9 cellular contexts compared by ENCODE assay signal in the genomic region with DNA sequence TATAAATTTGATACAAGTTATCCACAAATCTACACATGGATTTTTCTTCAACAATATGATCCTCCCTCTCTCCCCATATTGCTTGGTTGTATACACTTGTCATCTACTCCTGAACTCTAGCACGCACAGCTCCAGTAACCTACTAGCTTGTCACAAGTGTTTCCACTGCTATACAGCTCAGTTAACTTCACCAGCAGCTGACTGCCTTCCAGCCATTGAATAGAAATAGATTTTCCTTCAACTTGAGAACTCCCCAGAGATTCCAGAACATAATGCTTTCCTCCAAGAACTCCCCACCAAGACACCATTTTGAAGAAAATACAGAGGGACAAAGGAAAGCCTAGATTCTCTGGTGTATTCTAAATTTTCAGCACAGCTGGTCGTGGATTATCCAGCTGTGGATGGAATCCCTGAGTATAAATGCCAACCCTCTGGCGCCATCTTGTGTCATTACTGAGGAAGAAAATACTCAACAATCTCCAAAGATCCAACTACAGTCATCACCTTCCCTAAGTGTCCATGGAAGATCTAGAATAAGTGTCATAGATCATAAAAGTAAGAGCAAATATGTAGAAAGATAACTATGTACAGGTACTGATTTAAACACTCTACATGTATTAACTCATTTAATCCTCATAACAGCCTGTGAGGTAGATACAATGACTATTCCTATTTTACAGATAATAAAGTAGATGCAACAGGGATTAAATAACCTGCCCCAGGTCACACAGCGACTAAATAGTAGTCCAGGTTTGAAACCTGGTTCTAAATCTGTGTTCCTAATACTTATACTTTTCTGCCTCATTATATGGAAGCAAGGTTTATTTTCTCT.
DNase-seq lines count a peak whose midpoint lies in the region; ATAC-seq, FAIRE-seq and TF ChIP-seq lines count a peak whose summit lies in the region.
"Had no signal": no experiment of that assay in that cellular context is flagged by ENCODE, and none has a peak within 500 bp of the region (broad histone marks: within the 10 kb centered on the region; RNA-seq: fewer than 3 reads in every experiment).

No MANE protein-coding gene starts in this region.

- no peak overlapping the region for H2AFZ ChIP-seq in HCT116 (ENCODE audit: low read depth, low read length, poor library complexity, severe bottlenecking)

- peak; percentile 63 for DNase-seq in COR-L47 (lab: John Stamatoyannopoulos, UW)
- DNase-seq in HCT116 (ENCODE audit: low read depth, low spot score), result no peak
- peak; percentile 13 for DNase-seq in NCI-H524 treated with DMSO at 0.1 percent for 48 hours (lab: John Stamatoyannopoulos, UW)
- no peak for DNase-seq in breast epithelium (ENCODE audit: low spot score in 2 of 2)
- DNase-seq in thoracic aorta (ENCODE audit: low spot score), result no peak
- DNase-seq in NK-92 treated with Interleukin-12 subunit alpha and Interleukin-12 subunit beta, amount 100 ng/mL, for 24 hours (lab: John Stamatoyannopoulos, UW), result no peak
- DNase-seq: naive B cell had no signal

- no peak for ATAC-seq in HCT116
- no peak for ATAC-seq in thoracic aorta (ENCODE audit: insufficient number of reproducible peaks, low FRiP score, low read depth)
- no peak for ATAC-seq in GM18858 (IDR thresholded peaks at IDR 0.05; ENCODE audit: unreplicated experiment)

- CTCF ChIA-PET in HCT116 (lab: Charles Lee), result interaction anchor here (0.6 to 1.6 kb wide), 2 partner anchors 136 to 344 kb away, joined by 3 to 5 read pairs; no protein-coding TSS in a partner anchor

- H3K9me3 ChIP-seq in HCT116 (ENCODE audit: control insufficient read depth in 1 of 2, insufficient read depth in 1 of 2, low read depth in 1 of 2, low read length in 2 of 2) (peaks cover 0 to 31% of the 10 kb centered on the region in 2 experiments; a peak in 1 of 4 replicates), breast epithelium (no peaks in the 10 kb centered on the region), thoracic aorta (no peaks in the 10 kb centered on the region)

- intact Hi-C loops in HCT116 (cut with micrococcal nuclease), result loop anchor here (5.0 to 10.0 kb wide), 2 partner anchors 344 to 1011 kb away; no protein-coding TSS in a partner anchor
- intact Hi-C loops in breast epithelium (cut with DNase I; ENCODE audit: low total_unique reads), result no loop called here

- no peaks in the 10 kb centered on the region for H3K9me2 ChIP-seq in HCT116 (ENCODE audit: insufficient read depth)

- peak; percentile 32; the same call in 1 of the 2 replicates for TF ChIP-seq RAD21 in HCT116 (IDR thresholded peaks at IDR 0.05; ENCODE audit: low read depth)

- TF ChIP-seq CTCF in HCT116 (IDR thresholded peaks at IDR 0.05 in 2 of 3, conservative IDR thresholded peaks at IDR 0.05 in 1 of 3; ENCODE audit: borderline replicate concordance in 1 of 3, insufficient read depth in 1 of 3, low read depth in 2 of 3, low read length in 2 of 3) (peak in 2 of 3 experiments; percentile 31 to 49; a peak in 2 of 6 replicates), breast epithelium (IDR thresholded peaks at IDR 0.05) (peak; percentile 24 to 72 (median 61)), thoracic aorta (IDR thresholded peaks at IDR 0.05) (peak; percentile 43)

- no TSS peak for BruUV-seq in HCT116 (replicated peaks; lab: Mats Ljungman, UMichigan)

- no peaks in the 10 kb centered on the region for H4K20me1 ChIP-seq in HCT116 (ENCODE audit: insufficient read depth)

- H3K27ac ChIP-seq in HCT116 (ENCODE audit: low read depth, low read length) (no peak overlapping the region), breast epithelium (no peak overlapping the region), thoracic aorta (no peak overlapping the region)

- FAIRE-seq in islet of Langerhans (lab: Jason Lieb, UNC), result peak; percentile 86

- no peaks in the 10 kb centered on the region for H3K36me3 ChIP-seq in HCT116 (ENCODE audit: control insufficient read depth in 1 of 2, insufficient read depth in 2 of 2, low read length in 2 of 2)
- H3K36me3 ChIP-seq in breast epithelium, result no peaks in the 10 kb centered on the region
- no peaks in the 10 kb centered on the region for H3K36me3 ChIP-seq in thoracic aorta

- H3K79me2 ChIP-seq in HCT116 (ENCODE audit: insufficient read depth, low read length), result no peaks in the 10 kb centered on the region

- H3K4me2 ChIP-seq in HCT116 (ENCODE audit: low read length), result no peak overlapping the region

- H3K4me1 ChIP-seq in HCT116 (ENCODE audit: control insufficient read depth in 1 of 2, insufficient read depth in 2 of 2, low read length in 2 of 2) (no peaks in the 10 kb centered on the region), breast epithelium (no peaks in the 10 kb centered on the region), thoracic aorta (ENCODE audit: control insufficient read depth in 1 of 2, low read depth in 2 of 2) (no peaks in the 10 kb centered on the region)

- no peak overlapping the region for H3K9ac ChIP-seq in HCT116 (ENCODE audit: low read length)

- H3K4me3 ChIP-seq in HCT116 (replicated peaks in 1 of 2; ENCODE audit: low read depth in 1 of 2, low read length in 2 of 2) (no peak overlapping the region), breast epithelium (no peak overlapping the region), thoracic aorta (no peak overlapping the region)

- RAD21 ChIA-PET in HCT116 (lab: Charles Lee; ENCODE audit: low non-redundant PET in 1 of 2, low total read pairs in 2 of 2, uncharacterized antibody in 2 of 2, unreplicated experiment in 2 of 2), result no interaction called here

- H3K27me3 ChIP-seq in HCT116 (ENCODE audit: insufficient read depth, low read length) (no peaks in the 10 kb centered on the region), breast epithelium (no peaks in the 10 kb centered on the region), thoracic aorta (replicated peaks; ENCODE audit: insufficient read depth) (no peaks in the 10 kb centered on the region)

- TF ChIP-seq POLR2A in HCT116 (IDR thresholded peaks at IDR 0.05; ENCODE audit: borderline replicate concordance, extremely low read depth, insufficient read depth, insufficient read length) (no peak), breast epithelium (IDR thresholded peaks at IDR 0.05) (no peak)

- POLR2A ChIA-PET in HCT116 (lab: Charles Lee), result no interaction called here

TF ChIP-seq in HCT116, 20 proteins besides CTCF, POLR2A, EP300 and RAD21 (continues in another document):
- TF ChIP-seq SIN3A (IDR thresholded peaks at IDR 0.05; ENCODE audit: low read depth), result no peak
- TF ChIP-seq, protein P1, sequence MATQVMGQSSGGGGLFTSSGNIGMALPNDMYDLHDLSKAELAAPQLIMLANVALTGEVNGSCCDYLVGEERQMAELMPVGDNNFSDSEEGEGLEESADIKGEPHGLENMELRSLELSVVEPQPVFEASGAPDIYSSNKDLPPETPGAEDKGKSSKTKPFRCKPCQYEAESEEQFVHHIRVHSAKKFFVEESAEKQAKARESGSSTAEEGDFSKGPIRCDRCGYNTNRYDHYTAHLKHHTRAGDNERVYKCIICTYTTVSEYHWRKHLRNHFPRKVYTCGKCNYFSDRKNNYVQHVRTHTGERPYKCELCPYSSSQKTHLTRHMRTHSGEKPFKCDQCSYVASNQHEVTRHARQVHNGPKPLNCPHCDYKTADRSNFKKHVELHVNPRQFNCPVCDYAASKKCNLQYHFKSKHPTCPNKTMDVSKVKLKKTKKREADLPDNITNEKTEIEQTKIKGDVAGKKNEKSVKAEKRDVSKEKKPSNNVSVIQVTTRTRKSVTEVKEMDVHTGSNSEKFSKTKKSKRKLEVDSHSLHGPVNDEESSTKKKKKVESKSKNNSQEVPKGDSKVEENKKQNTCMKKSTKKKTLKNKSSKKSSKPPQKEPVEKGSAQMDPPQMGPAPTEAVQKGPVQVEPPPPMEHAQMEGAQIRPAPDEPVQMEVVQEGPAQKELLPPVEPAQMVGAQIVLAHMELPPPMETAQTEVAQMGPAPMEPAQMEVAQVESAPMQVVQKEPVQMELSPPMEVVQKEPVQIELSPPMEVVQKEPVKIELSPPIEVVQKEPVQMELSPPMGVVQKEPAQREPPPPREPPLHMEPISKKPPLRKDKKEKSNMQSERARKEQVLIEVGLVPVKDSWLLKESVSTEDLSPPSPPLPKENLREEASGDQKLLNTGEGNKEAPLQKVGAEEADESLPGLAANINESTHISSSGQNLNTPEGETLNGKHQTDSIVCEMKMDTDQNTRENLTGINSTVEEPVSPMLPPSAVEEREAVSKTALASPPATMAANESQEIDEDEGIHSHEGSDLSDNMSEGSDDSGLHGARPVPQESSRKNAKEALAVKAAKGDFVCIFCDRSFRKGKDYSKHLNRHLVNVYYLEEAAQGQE (IDR thresholded peaks at IDR 0.05; ENCODE audit: low read depth), result no peak
- no peak for TF ChIP-seq FOSL1 (IDR thresholded peaks at IDR 0.05; ENCODE audit: low read depth)
- TF ChIP-seq POLR2AphosphoS5 (IDR thresholded peaks at IDR 0.05; ENCODE audit: low read depth, low read length), result no peak
- no peak for TF ChIP-seq EZH2 (IDR thresholded peaks at IDR 0.05)
- no peak for TF ChIP-seq EGR1 (IDR thresholded peaks at IDR 0.05; ENCODE audit: low read depth)
- no peak for TF ChIP-seq ZFX (IDR thresholded peaks at IDR 0.05)
- TF ChIP-seq, protein P2, sequence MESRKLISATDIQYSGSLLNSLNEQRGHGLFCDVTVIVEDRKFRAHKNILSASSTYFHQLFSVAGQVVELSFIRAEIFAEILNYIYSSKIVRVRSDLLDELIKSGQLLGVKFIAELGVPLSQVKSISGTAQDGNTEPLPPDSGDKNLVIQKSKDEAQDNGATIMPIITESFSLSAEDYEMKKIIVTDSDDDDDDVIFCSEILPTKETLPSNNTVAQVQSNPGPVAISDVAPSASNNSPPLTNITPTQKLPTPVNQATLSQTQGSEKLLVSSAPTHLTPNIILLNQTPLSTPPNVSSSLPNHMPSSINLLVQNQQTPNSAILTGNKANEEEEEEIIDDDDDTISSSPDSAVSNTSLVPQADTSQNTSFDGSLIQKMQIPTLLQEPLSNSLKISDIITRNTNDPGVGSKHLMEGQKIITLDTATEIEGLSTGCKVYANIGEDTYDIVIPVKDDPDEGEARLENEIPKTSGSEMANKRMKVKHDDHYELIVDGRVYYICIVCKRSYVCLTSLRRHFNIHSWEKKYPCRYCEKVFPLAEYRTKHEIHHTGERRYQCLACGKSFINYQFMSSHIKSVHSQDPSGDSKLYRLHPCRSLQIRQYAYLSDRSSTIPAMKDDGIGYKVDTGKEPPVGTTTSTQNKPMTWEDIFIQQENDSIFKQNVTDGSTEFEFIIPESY (IDR thresholded peaks at IDR 0.05; ENCODE audit: extremely low read depth, insufficient replicate concordance, low read length), result no peak
- TF ChIP-seq CEBPB (IDR thresholded peaks at IDR 0.05; ENCODE audit: low read depth), result no peak
- no peak for TF ChIP-seq JUND (IDR thresholded peaks at IDR 0.05)
- TF ChIP-seq EZH2phosphoT487 (IDR thresholded peaks at IDR 0.05; ENCODE audit: borderline replicate concordance), result no peak
- TF ChIP-seq, protein P3, sequence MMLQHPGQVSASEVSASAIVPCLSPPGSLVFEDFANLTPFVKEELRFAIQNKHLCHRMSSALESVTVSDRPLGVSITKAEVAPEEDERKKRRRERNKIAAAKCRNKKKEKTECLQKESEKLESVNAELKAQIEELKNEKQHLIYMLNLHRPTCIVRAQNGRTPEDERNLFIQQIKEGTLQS (IDR thresholded peaks at IDR 0.05), result no peak
- no peak for TF ChIP-seq YY1 (IDR thresholded peaks at IDR 0.05; ENCODE audit: extremely low read depth, insufficient replicate concordance, low read depth, low read length)
- no peak for TF ChIP-seq SP1 (IDR thresholded peaks at IDR 0.05; ENCODE audit: low read depth)

Comparison
In these comparisons a context has a peak if more than half of its experiments do, and no peak if none do; other contexts are left out.
1. DNase-seq: peak in COR-L47 (single experiment) and NCI-H524 treated with DMSO at 0.1 percent for 48 hours (single experiment); none in HCT116 (single experiment), breast epithelium (0 of 2), thoracic aorta (single experiment) and NK-92 treated with Interleukin-12 subunit alpha and Interleukin-12 subunit beta, amount 100 ng/mL, for 24 hours (single experiment).
2. Peak in every context shown above with its lines, with median percentiles within 50 percentile points of each other: CTCF ChIP-seq.